24 cellular contexts compared by ENCODE assay signal in genomic region chr4:155407480-155407879, GRCh38.
"Had no signal": no experiment of that assay in that cellular context is flagged by ENCODE, and none has a peak within 500 bp of the region (broad histone marks: within the 10 kb centered on the region; RNA-seq: fewer than 3 reads in every experiment).

No MANE protein-coding gene starts in this region.

- H3K79me2 ChIP-seq: parathyroid adenoma had no signal

- H3K9ac ChIP-seq: neural progenitor cell, parathyroid adenoma had no signal

- H3K9me3 ChIP-seq: ovary, psoas muscle, right lobe of liver, sigmoid colon, stomach, thoracic aorta, thyroid gland, tibial nerve, upper lobe of left lung, vagina had no signal

- H3K27ac ChIP-seq: neural progenitor cell, ovary, parathyroid adenoma, psoas muscle, right lobe of liver, sigmoid colon, stomach, thoracic aorta, thyroid gland, tibial nerve, upper lobe of left lung, vagina had no signal

- H3K4me1 ChIP-seq: parathyroid adenoma, psoas muscle, right lobe of liver, thyroid gland, tibial nerve, upper lobe of left lung, vagina had no signal

- H3K4me3 ChIP-seq: neural progenitor cell, ovary, psoas muscle, right lobe of liver, sigmoid colon, stomach, thoracic aorta, thyroid gland, tibial nerve, upper lobe of left lung, vagina had no signal

- H3K27me3 ChIP-seq: ovary, right lobe of liver, sigmoid colon, stomach, tibial nerve, upper lobe of left lung, vagina had no signal

- H3K36me3 ChIP-seq: neural progenitor cell, ovary, right lobe of liver, sigmoid colon, stomach, thoracic aorta, thyroid gland, tibial nerve, upper lobe of left lung, vagina had no signal

- ATAC-seq: natural killer cell; psoas muscle; right cardiac atrium; right lobe of liver; stimulated activated effector memory CD8-positive, alpha-beta T cell treated with anti-CD3 and anti-CD28 coated beads, Interleukin-12 subunit alpha, Interleukin-12 subunit beta, amount 100 ng/mL, for 72 hours; stimulated activated naive B cell treated with anti-CD40 and anti-IgM and Interleukin-4, amounts not matched to agents 10 μg/mL and 1 μg/mL and 100 μg/mL, for 72 hours had no signal

- H3K4me2 ChIP-seq: neural progenitor cell had no signal

- H2AFZ ChIP-seq: neural progenitor cell, parathyroid adenoma had no signal

- DNase-seq: natural killer cell; occipital lobe; ovary; posterior cingulate gyrus; psoas muscle; right cardiac atrium; right lobe of liver; sigmoid colon; stimulated activated CD4-positive, alpha-beta T cell treated with anti-CD3 and anti-CD28 coated beads, Interleukin-15, amount 100 ng/mL, for 24 hours; stimulated activated CD4-positive, alpha-beta T cell treated with anti-CD3 and anti-CD28 coated beads, Interleukin-2, amount 100 ng/mL, for 24 hours; stimulated activated CD4-positive, alpha-beta T cell treated with anti-CD3 and anti-CD28 coated beads, Interleukin-2, amount 100 ng/mL, for 48 hours; stimulated activated CD4-positive, alpha-beta T cell treated with anti-CD3 and anti-CD28 coated beads, Interleukin-4, amount 100 ng/mL, for 24 hours; stimulated activated naive B cell treated with anti-CD40 and anti-IgM and Interleukin-4, amounts not matched to agents 10 μg/mL and 1 μg/mL and 100 μg/mL, for 72 hours; stimulated activated naive CD4-positive, alpha-beta T cell treated with Interleukin-2 at 50 U/mL for 16 hours; stomach; thyroid gland; trophoblast cell had no signal
